In the genomic region with DNA sequence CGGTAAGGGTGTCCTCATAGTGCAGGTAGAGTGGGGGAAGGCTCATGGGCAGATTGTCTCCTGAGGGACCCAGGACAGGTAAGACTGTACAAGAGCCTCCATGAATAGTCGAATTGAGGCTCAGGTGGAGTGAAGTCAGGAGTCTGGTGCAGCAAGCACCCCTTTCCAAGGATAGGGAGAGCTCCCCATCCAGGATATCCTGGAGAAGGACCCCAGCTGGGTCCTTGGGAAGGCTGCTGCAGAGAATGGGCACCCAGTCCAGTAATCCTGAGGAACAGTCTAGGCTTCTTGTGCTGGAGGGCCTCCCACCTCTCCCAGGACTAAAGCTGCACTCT, we compare ENCODE assay signal across 23 cellular contexts. TPM values are rescaled to one million over a fixed set of nuclear protein-coding genes. Genes with fewer than 3 reads are reported as not detected.
DNase-seq lines count a peak whose midpoint lies in the region; ATAC-seq, FAIRE-seq and TF ChIP-seq lines count a peak whose summit lies in the region.
"Had no signal": no experiment of that assay in that cellular context is flagged by ENCODE, and none has a peak within 500 bp of the region (broad histone marks: within the 10 kb centered on the region; RNA-seq: fewer than 3 reads in every experiment).

No MANE protein-coding gene starts in this region.

- in situ Hi-C loops in HepG2 (cut with HindIII; ENCODE audit: extremely low pct_ligation_motif_present, low pct_unique_long_range_greater_than_20kb): no loop called here

- no peaks in the 10 kb centered on the region for H3K9me3 ChIP-seq in HepG2 (ENCODE audit: low read length)
- H3K9me3 ChIP-seq in right lobe of liver: no peaks in the 10 kb centered on the region
- H3K9me3 ChIP-seq in WERI-Rb-1 (ENCODE audit: severe bottlenecking): no peaks in the 10 kb centered on the region
- no peaks in the 10 kb centered on the region for H3K9me3 ChIP-seq in upper lobe of right lung
- H3K9me3 ChIP-seq: sigmoid colon had no signal

- peaks cover 0 to 3% (median 0%) of the 10 kb centered on the region in 7 donors for H3K9me3 Mint-ChIP-seq in naive B cell

- no peak for TF ChIP-seq EP300 in HepG2 (IDR thresholded peaks at IDR 0.05; ENCODE audit: low read depth in 2 of 2, low read length in 2 of 2)
- no peak for TF ChIP-seq EP300 in HepG2 (CRISPR knock-in tag; IDR thresholded peaks at IDR 0.05; ENCODE audit: borderline replicate concordance)

- TF ChIP-seq RAD21 in HepG2 (CRISPR knock-in tag; IDR thresholded peaks at IDR 0.05): no peak

- no peak for DNase-seq in HepG2 (ENCODE audit: low spot score)
- DNase-seq in right lobe of liver: no peak
- DNase-seq in WERI-Rb-1: no peak
- no peak for DNase-seq in naive B cell
- peak; percentile 44 for DNase-seq in upper lobe of right lung
- DNase-seq in globus pallidus (ENCODE audit: low spot score): no peak
- DNase-seq: ACHN, brain microvascular endothelial cell, GM23248, kidney glomerular epithelial cell, MV-4-11, NCI-H1694, sigmoid colon, substantia nigra had no signal

- peaks cover 48 to 69% (median 63%) of the 10 kb centered on the region in 3 donors for H3K4me1 Mint-ChIP-seq in naive B cell

- intact Hi-C loops in HepG2 (cut with micrococcal nuclease; ENCODE audit: unreplicated experiment) (no loop called here), right lobe of liver (cut with DNase I) (loop anchor here (5.0 to 10.0 kb wide), 2 partner anchors 147 to 150 kb away; no protein-coding TSS in a partner anchor), upper lobe of right lung (cut with DNase I) (no loop called here)

- H3K4me2 ChIP-seq in HepG2 (ENCODE audit: low read depth, low read length): peak overlapping the region; percentile 78

- TF ChIP-seq POLR2A in HepG2 (IDR thresholded peaks at IDR 0.05; ENCODE audit: insufficient read depth in 1 of 2, low read depth in 2 of 2, low read length in 2 of 2) (no peak), right lobe of liver (IDR thresholded peaks at IDR 0.05) (no peak)

- H3K4me3 Mint-ChIP-seq in naive B cell: peak overlapping the region in 7 of 8 donors; percentile 25 to 90 (median 80)
- H3K4me3 Mint-ChIP-seq: activated CD4-positive, alpha-beta T cell treated with anti-CD3 and anti-CD28 coated beads for 36 hours had no signal

- ATAC-seq in HepG2: peak; percentile 3
- ATAC-seq in right lobe of liver: no peak
- ATAC-seq in naive B cell (ENCODE audit: low read depth in 2 of 2): no peak
- ATAC-seq in upper lobe of right lung: no peak
- no peak for ATAC-seq in HG02885 (IDR thresholded peaks at IDR 0.05; ENCODE audit: poor library complexity, unreplicated experiment)
- no peak for ATAC-seq in GM18873 (IDR thresholded peaks at IDR 0.05; ENCODE audit: low FRiP score, unreplicated experiment)
- ATAC-seq: activated CD4-positive, alpha-beta T cell treated with anti-CD3 and anti-CD28 coated beads for 36 hours; K562 had no signal

- peaks cover 25% of the 10 kb centered on the region for H3K4me1 ChIP-seq in HepG2 (ENCODE audit: insufficient read depth, low read length)
- peaks cover 0 to 13% (median 2%) of the 10 kb centered on the region in 4 donors for H3K4me1 ChIP-seq in right lobe of liver
- H3K4me1 ChIP-seq in upper lobe of right lung: peaks cover 28% of the 10 kb centered on the region

- FAIRE-seq in HepG2 (lab: Jason Lieb, UNC): no peak
- FAIRE-seq: K562, urothelium cell line had no signal

- no peaks in the 10 kb centered on the region for H4K20me1 ChIP-seq in HepG2 (ENCODE audit: insufficient read depth, low read length)

- no peak overlapping the region for H3K27ac ChIP-seq in HepG2 (ENCODE audit: extremely low read length, insufficient read depth, low read length)
- H3K27ac ChIP-seq in right lobe of liver: no peak overlapping the region
- H3K27ac ChIP-seq in WERI-Rb-1: no peak overlapping the region
- H3K27ac ChIP-seq in upper lobe of right lung: no peak overlapping the region
- H3K27ac ChIP-seq: brain microvascular endothelial cell, C4-2B, GM23248, sigmoid colon had no signal

- H3K27me3 Mint-ChIP-seq in naive B cell: peaks cover 74 to 92% (median 85%) of the 10 kb centered on the region in 3 donors

- no peak overlapping the region for H2AFZ ChIP-seq in HepG2 (ENCODE audit: low read length)
- H2AFZ ChIP-seq: GM23248 had no signal

- TF ChIP-seq CTCF in HepG2 (CRISPR knock-in tag; IDR thresholded peaks at IDR 0.05): no peak
- no peak for TF ChIP-seq CTCF in right lobe of liver (IDR thresholded peaks at IDR 0.05)
- no peak for TF ChIP-seq CTCF in WERI-Rb-1 (IDR thresholded peaks at IDR 0.05; ENCODE audit: low read depth, low read length)
- no peak for TF ChIP-seq CTCF in upper lobe of right lung (IDR thresholded peaks at IDR 0.05)

- no peak overlapping the region for H3K9ac ChIP-seq in HepG2 (ENCODE audit: insufficient read depth, low read depth, low read length)
- H3K9ac ChIP-seq: GM23248 had no signal

- POLR2A ChIA-PET in HepG2 (lab: Yijun Ruan, JAX): no interaction called here

- no peaks in the 10 kb centered on the region for H3K36me3 ChIP-seq in HepG2 (replicated peaks in 1 of 2; ENCODE audit: control insufficient read depth in 1 of 2, insufficient read depth in 2 of 2, low read length in 2 of 2)
- H3K36me3 ChIP-seq in right lobe of liver: no peaks in the 10 kb centered on the region
- no peaks in the 10 kb centered on the region for H3K36me3 ChIP-seq in WERI-Rb-1
- H3K36me3 ChIP-seq in upper lobe of right lung: no peaks in the 10 kb centered on the region
- H3K36me3 ChIP-seq: brain microvascular endothelial cell, sigmoid colon had no signal

- H3K27me3 ChIP-seq in HepG2 (ENCODE audit: control insufficient read depth in 1 of 2, insufficient read depth in 2 of 2, low read length in 2 of 2) (peaks cover 13 to 54% of the 10 kb centered on the region in 2 experiments), right lobe of liver (peaks cover 4 to 13% of the 10 kb centered on the region in 2 donors), WERI-Rb-1 (ENCODE audit: insufficient read depth, low read depth, severe bottlenecking) (peaks cover 47% of the 10 kb centered on the region), upper lobe of right lung (peaks cover 74% of the 10 kb centered on the region)

- H3K4me3 ChIP-seq in HepG2 (replicated peaks in 1 of 3; ENCODE audit: insufficient read depth in 1 of 3, low read depth in 2 of 3, low read length in 3 of 3) (peak overlapping the region in 1 of 3 experiments; percentile 61; a peak in 1 of 6 replicates), right lobe of liver (no peak overlapping the region), WERI-Rb-1 (ENCODE audit: low read depth, low read length) (peak overlapping the region; percentile 33; the same call in 1 of the 2 replicates), upper lobe of right lung (no peak overlapping the region)
- H3K4me3 ChIP-seq: GM23248, K562, sigmoid colon had no signal

- H3K79me2 ChIP-seq in HepG2 (ENCODE audit: insufficient read depth, low read length): no peaks in the 10 kb centered on the region

- peaks cover 0 to 8% of the 10 kb centered on the region in 2 donors for H3K36me3 Mint-ChIP-seq in naive B cell

- WGBS in HepG2 (ENCODE audit: low lambda C conversion rate): 0% methylated on average over 2 of the region's 2 CpGs
- 23% methylated on average over 2 of the region's 2 CpGs for WGBS in right lobe of liver (ENCODE audit: insufficient coverage, low coverage, low lambda C conversion rate, missing lambda C conversion rate)

- no TSS peak for BruUV-seq in HepG2 (replicated peaks; lab: Mats Ljungman, UMichigan)

- CTCF ChIA-PET in HepG2 (lab: Yijun Ruan, JAX; ENCODE audit: low intra/inter-chr PET ratio, low total read pairs): no interaction called here

- H3K27ac Mint-ChIP-seq in naive B cell: peak overlapping the region in 1 of 6 donors; percentile 59
- H3K27ac Mint-ChIP-seq: activated CD4-positive, alpha-beta T cell treated with anti-CD3 and anti-CD28 coated beads for 36 hours had no signal

RNA-seq across cellular contexts. Expression of a gene that starts 0.6 kb away (rescaled TPM):
- total RNA-seq in HepG2 (2016; rRNA removed; fragmentation: Illumina TruSeq; extraction: Trizol) (not detected in 2 replicates), right lobe of liver (1 to 10 TPM in 1 of 6 experiments, not detected in 5; 1.4 TPM), upper lobe of right lung (not detected)
- not detected in 2 replicates for total RNA-seq in HepG2 (2016; cell fraction: cytosol; rRNA removed; fragmentation: Illumina TruSeq; extraction: Trizol; ENCODE audit: low read depth)
- total RNA-seq in HepG2 (2016; cell fraction: insoluble cytoplasmic fraction; rRNA removed; fragmentation: Illumina TruSeq; extraction: Trizol): not detected in 2 replicates
- total RNA-seq in HepG2 (2016; cell fraction: membrane; rRNA removed; fragmentation: Illumina TruSeq; extraction: Trizol): not detected in 2 replicates
- total RNA-seq in HepG2 (2016; cell fraction: nucleus; rRNA removed; fragmentation: Illumina TruSeq; extraction: Trizol): not detected in 2 replicates
- polyA plus RNA-seq in HepG2 (2011; rRNA removed) (0.32 and 0.61 TPM in 2 replicates), naive B cell (ENCODE audit: low read depth in 6 of 6) (not detected)
- polyA plus RNA-seq in HepG2 (2011; cell fraction: cytosol; rRNA removed): 0.27 TPM in 2 replicates
- polyA plus RNA-seq in HepG2 (2011; cell fraction: nucleus; rRNA removed): 0.90 and 1.2 TPM in 2 replicates
- 0.12 and 0.71 TPM in 2 replicates for polyA plus RNA-seq in HepG2 (2012)
- not detected in 2 replicates for polyA plus RNA-seq in HepG2 (2016; cell fraction: cytosol; fragmentation: Illumina TruSeq; extraction: Trizol; ENCODE audit: low read depth)
- polyA plus RNA-seq in HepG2 (2016; cell fraction: insoluble cytoplasmic fraction; fragmentation: Illumina TruSeq; extraction: Trizol; ENCODE audit: low read depth): not detected in 2 replicates
- polyA plus RNA-seq in HepG2 (2016; cell fraction: membrane; fragmentation: Illumina TruSeq; extraction: Trizol; ENCODE audit: low read depth): not detected in 2 replicates
- not detected in 2 replicates for polyA plus RNA-seq in HepG2 (2016; cell fraction: nucleus; fragmentation: Illumina TruSeq; extraction: Trizol; ENCODE audit: insufficient read depth, low read depth)
- polyA minus RNA-seq in HepG2 (2011; rRNA and poly(A)+ RNA removed; ENCODE audit: low replicate concordance): 0.32 TPM in 1 of 2 replicates, not detected in the other
- polyA minus RNA-seq in HepG2 (2011; cell fraction: cytosol; rRNA and poly(A)+ RNA removed): not detected in 2 replicates
- 0.37 TPM in 1 of 2 replicates, not detected in the other for polyA minus RNA-seq in HepG2 (2011; cell fraction: nucleus; rRNA and poly(A)+ RNA removed)
- total RNA-seq: activated CD4-positive, alpha-beta T cell treated with anti-CD3 and anti-CD28 coated beads for 36 hours; fibroblast of lung; glomerular endothelial cell; GM23248; K562; lung microvascular endothelial cell had no signal
- polyA plus RNA-seq: fibroblast of lung, GM23248, K562 had no signal

RNA-seq across cellular contexts. Expression of a gene that starts 0.7 kb away (rescaled TPM):
- not detected in 2 replicates for total RNA-seq in HepG2 (2016; rRNA removed; fragmentation: Illumina TruSeq; extraction: Trizol)
- not detected in 2 replicates for total RNA-seq in HepG2 (2016; cell fraction: cytosol; rRNA removed; fragmentation: Illumina TruSeq; extraction: Trizol; ENCODE audit: low read depth)
- not detected in 2 replicates for total RNA-seq in HepG2 (2016; cell fraction: insoluble cytoplasmic fraction; rRNA removed; fragmentation: Illumina TruSeq; extraction: Trizol)
- not detected in 2 replicates for total RNA-seq in HepG2 (2016; cell fraction: membrane; rRNA removed; fragmentation: Illumina TruSeq; extraction: Trizol)
- not detected in 2 replicates for total RNA-seq in HepG2 (2016; cell fraction: nucleus; rRNA removed; fragmentation: Illumina TruSeq; extraction: Trizol)
- polyA plus RNA-seq in HepG2 (2011; rRNA removed): 0.08 and 0.27 TPM in 2 replicates
- polyA plus RNA-seq in HepG2 (2011; cell fraction: cytosol; rRNA removed): 0.04 and 0.06 TPM in 2 replicates
- polyA plus RNA-seq in HepG2 (2011; cell fraction: nucleus; rRNA removed): 1.3 and 1.5 TPM in 2 replicates
- 0.09 and 0.39 TPM in 2 replicates for polyA plus RNA-seq in HepG2 (2012)
- not detected in 2 replicates for polyA plus RNA-seq in HepG2 (2016; cell fraction: cytosol; fragmentation: Illumina TruSeq; extraction: Trizol; ENCODE audit: low read depth)
- polyA plus RNA-seq in HepG2 (2016; cell fraction: insoluble cytoplasmic fraction; fragmentation: Illumina TruSeq; extraction: Trizol; ENCODE audit: low read depth): not detected in 2 replicates
- not detected in 2 replicates for polyA plus RNA-seq in HepG2 (2016; cell fraction: membrane; fragmentation: Illumina TruSeq; extraction: Trizol; ENCODE audit: low read depth)
- polyA plus RNA-seq in HepG2 (2016; cell fraction: nucleus; fragmentation: Illumina TruSeq; extraction: Trizol; ENCODE audit: insufficient read depth, low read depth): not detected in 2 replicates
- 0.02 and 0.16 TPM in 2 replicates for polyA minus RNA-seq in HepG2 (2011; rRNA and poly(A)+ RNA removed; ENCODE audit: low replicate concordance)
- 0.09 and 0.30 TPM in 2 replicates for polyA minus RNA-seq in HepG2 (2011; cell fraction: cytosol; rRNA and poly(A)+ RNA removed)
- polyA minus RNA-seq in HepG2 (2011; cell fraction: nucleus; rRNA and poly(A)+ RNA removed): 0.39 and 0.62 TPM in 2 replicates
- total RNA-seq in right lobe of liver: under 1 TPM in 5 of 6 experiments, not detected in 1; 0.02 to 0.93 (median 0.25) TPM
- polyA plus RNA-seq in naive B cell (ENCODE audit: low read depth in 6 of 6): under 1 TPM in 1 of 6 donors, not detected in 5; 0.08 TPM
- 3.8 TPM for total RNA-seq in upper lobe of right lung
- total RNA-seq: fibroblast of lung, glomerular endothelial cell, GM23248, lung microvascular endothelial cell had no signal
- polyA plus RNA-seq: fibroblast of lung had no signal

RNA-seq across cellular contexts. Expression of a gene that starts 15.0 kb away (rescaled TPM):
- total RNA-seq in HepG2 (2016; rRNA removed; fragmentation: Illumina TruSeq; extraction: Trizol) (not detected in 2 replicates), right lobe of liver (not detected), upper lobe of right lung (138 TPM)
- total RNA-seq in HepG2 (2016; cell fraction: cytosol; rRNA removed; fragmentation: Illumina TruSeq; extraction: Trizol; ENCODE audit: low read depth): not detected in 2 replicates
- not detected in 2 replicates for total RNA-seq in HepG2 (2016; cell fraction: insoluble cytoplasmic fraction; rRNA removed; fragmentation: Illumina TruSeq; extraction: Trizol)
- not detected in 2 replicates for total RNA-seq in HepG2 (2016; cell fraction: membrane; rRNA removed; fragmentation: Illumina TruSeq; extraction: Trizol)
- total RNA-seq in HepG2 (2016; cell fraction: nucleus; rRNA removed; fragmentation: Illumina TruSeq; extraction: Trizol): not detected in 2 replicates
- polyA plus RNA-seq in HepG2 (2011; rRNA removed) (0.10 TPM in 1 of 2 replicates, not detected in the other), naive B cell (ENCODE audit: low read depth in 6 of 6) (not detected)
- polyA plus RNA-seq in HepG2 (2011; cell fraction: cytosol; rRNA removed): 0.03 and 0.07 TPM in 2 replicates
- 0.14 TPM in 1 of 2 replicates, not detected in the other for polyA plus RNA-seq in HepG2 (2011; cell fraction: nucleus; rRNA removed)
- 0.19 TPM in 1 of 2 replicates, not detected in the other for polyA plus RNA-seq in HepG2 (2012)
- polyA plus RNA-seq in HepG2 (2016; cell fraction: cytosol; fragmentation: Illumina TruSeq; extraction: Trizol; ENCODE audit: low read depth): not detected in 2 replicates
- not detected in 2 replicates for polyA plus RNA-seq in HepG2 (2016; cell fraction: insoluble cytoplasmic fraction; fragmentation: Illumina TruSeq; extraction: Trizol; ENCODE audit: low read depth)
- not detected in 2 replicates for polyA plus RNA-seq in HepG2 (2016; cell fraction: membrane; fragmentation: Illumina TruSeq; extraction: Trizol; ENCODE audit: low read depth)
- polyA plus RNA-seq in HepG2 (2016; cell fraction: nucleus; fragmentation: Illumina TruSeq; extraction: Trizol; ENCODE audit: insufficient read depth, low read depth): not detected in 2 replicates
- 0.14 TPM in 2 replicates for polyA minus RNA-seq in HepG2 (2011; rRNA and poly(A)+ RNA removed; ENCODE audit: low replicate concordance)
- not detected in 2 replicates for polyA minus RNA-seq in HepG2 (2011; cell fraction: cytosol; rRNA and poly(A)+ RNA removed)
- not detected in 2 replicates for polyA minus RNA-seq in HepG2 (2011; cell fraction: nucleus; rRNA and poly(A)+ RNA removed)
- total RNA-seq: fibroblast of lung, glomerular endothelial cell, lung microvascular endothelial cell had no signal
- polyA plus RNA-seq: fibroblast of lung had no signal

RNA-seq across cellular contexts. Expression of a gene that starts 15.1 kb away (rescaled TPM):
- not detected in 2 replicates for total RNA-seq in HepG2 (2016; rRNA removed; fragmentation: Illumina TruSeq; extraction: Trizol)
- not detected in 2 replicates for total RNA-seq in HepG2 (2016; cell fraction: cytosol; rRNA removed; fragmentation: Illumina TruSeq; extraction: Trizol; ENCODE audit: low read depth)
- total RNA-seq in HepG2 (2016; cell fraction: insoluble cytoplasmic fraction; rRNA removed; fragmentation: Illumina TruSeq; extraction: Trizol): not detected in 2 replicates
- total RNA-seq in HepG2 (2016; cell fraction: membrane; rRNA removed; fragmentation: Illumina TruSeq; extraction: Trizol): not detected in 2 replicates
- total RNA-seq in HepG2 (2016; cell fraction: nucleus; rRNA removed; fragmentation: Illumina TruSeq; extraction: Trizol): not detected in 2 replicates
- 0.03 TPM in 1 of 2 replicates, not detected in the other for polyA plus RNA-seq in HepG2 (2011; rRNA removed)
- not detected in 2 replicates for polyA plus RNA-seq in HepG2 (2011; cell fraction: cytosol; rRNA removed)
- 0.03 TPM in 1 of 2 replicates, not detected in the other for polyA plus RNA-seq in HepG2 (2011; cell fraction: nucleus; rRNA removed)
- 0.28 and 0.65 TPM in 2 replicates for polyA plus RNA-seq in HepG2 (2012)
- not detected in 2 replicates for polyA plus RNA-seq in HepG2 (2016; cell fraction: cytosol; fragmentation: Illumina TruSeq; extraction: Trizol; ENCODE audit: low read depth)
- polyA plus RNA-seq in HepG2 (2016; cell fraction: insoluble cytoplasmic fraction; fragmentation: Illumina TruSeq; extraction: Trizol; ENCODE audit: low read depth): 0.13 TPM in 1 of 2 replicates, not detected in the other
- polyA plus RNA-seq in HepG2 (2016; cell fraction: membrane; fragmentation: Illumina TruSeq; extraction: Trizol; ENCODE audit: low read depth): not detected in 2 replicates
- polyA plus RNA-seq in HepG2 (2016; cell fraction: nucleus; fragmentation: Illumina TruSeq; extraction: Trizol; ENCODE audit: insufficient read depth, low read depth): not detected in 2 replicates
- 0.47 TPM in 1 of 2 replicates, not detected in the other for polyA minus RNA-seq in HepG2 (2011; rRNA and poly(A)+ RNA removed; ENCODE audit: low replicate concordance)
- polyA minus RNA-seq in HepG2 (2011; cell fraction: cytosol; rRNA and poly(A)+ RNA removed): not detected in 2 replicates
- polyA minus RNA-seq in HepG2 (2011; cell fraction: nucleus; rRNA and poly(A)+ RNA removed): not detected in 2 replicates
- 1 to 10 TPM in 1 of 6 experiments, under 1 TPM in 2, not detected in 3; 0.06 to 1.4 (median 0.19) TPM for total RNA-seq in right lobe of liver
- polyA plus RNA-seq in naive B cell (ENCODE audit: low read depth in 6 of 6): 1 to 10 TPM in 3 of 6 donors, under 1 TPM in 3; 0.29 to 4.2 (median 1.3) TPM
- total RNA-seq in upper lobe of right lung: 327 TPM
- total RNA-seq: fibroblast of lung, glomerular endothelial cell, lung microvascular endothelial cell had no signal
- polyA plus RNA-seq: fibroblast of lung had no signal

Comparison
In these comparisons a context has a peak if more than half of its experiments do, and no peak if none do; other contexts are left out.
1. intact Hi-C loops: an anchor here in right lobe of liver (5.0 to 10.0 kb wide); none called in HepG2 and upper lobe of right lung.
2. RNA of a gene that starts 15.0 kb away (total RNA-seq): 138 TPM in upper lobe of right lung (single experiment); not detected in HepG2 and not detected in right lobe of liver; every median in the first group is over 100 times any median in the second.